ENCODE assay signal across 8 cellular contexts in the genomic region with DNA sequence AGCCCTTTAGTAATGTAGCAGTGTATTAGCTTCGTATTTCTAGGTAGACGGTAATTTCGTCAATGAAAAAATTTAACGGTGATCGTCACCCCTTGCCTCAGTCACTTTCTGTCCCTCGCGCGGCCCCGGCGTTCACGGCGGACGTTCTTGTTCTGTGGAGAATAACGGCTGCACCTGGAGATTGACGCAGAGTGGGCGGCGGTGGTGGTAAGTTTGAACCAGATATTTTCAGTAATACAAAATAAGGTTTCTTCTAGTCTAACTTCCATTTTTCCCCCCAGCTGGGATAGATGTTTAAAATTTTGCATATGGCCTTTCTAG. TPM values are rescaled to one million over a fixed set of nuclear protein-coding genes. Genes with fewer than 3 reads are reported as not detected.
DNase-seq lines count a peak whose midpoint lies in the region; ATAC-seq, FAIRE-seq and TF ChIP-seq lines count a peak whose summit lies in the region.

No MANE protein-coding gene starts in this region.

- H3K4me3 Mint-ChIP-seq in glutamatergic neuron (ENCODE audit: unreplicated experiment): peak overlapping the region; percentile 97

- H3K27ac Mint-ChIP-seq in glutamatergic neuron (ENCODE audit: unreplicated experiment): peak overlapping the region; percentile 98

- H3K4me1 Mint-ChIP-seq in glutamatergic neuron (ENCODE audit: low read depth, unreplicated experiment): peaks cover 7% of the 10 kb centered on the region

- intact Hi-C loops in posterior vena cava (cut with DNase I): no loop called here

- peaks cover 11% of the 10 kb centered on the region for H3K27me3 Mint-ChIP-seq in glutamatergic neuron (ENCODE audit: unreplicated experiment)

- no peak for FAIRE-seq in D721Med (lab: Jason Lieb, UNC)

- H3K9me3 Mint-ChIP-seq in glutamatergic neuron (ENCODE audit: unreplicated experiment): peaks cover 31% of the 10 kb centered on the region

- no peak for TF ChIP-seq CTCF in glutamatergic neuron (IDR thresholded peaks at IDR 0.05; ENCODE audit: partially characterized antibody, unreplicated experiment)
- TF ChIP-seq CTCF in D721Med (IDR thresholded peaks at IDR 0.05; ENCODE audit: insufficient read depth, missing control alignments): no peak

- H3K36me3 Mint-ChIP-seq in glutamatergic neuron (ENCODE audit: unreplicated experiment): peaks cover 43% of the 10 kb centered on the region

- DNase-seq in DMS153 (lab: John Stamatoyannopoulos, UW) (peak; percentile 43), DMS153 treated with DMSO at 0.1 percent for 48 hours (lab: John Stamatoyannopoulos, UW; ENCODE audit: unreplicated experiment) (no peak), glutamatergic neuron (peak; percentile 55), posterior vena cava (ENCODE audit: low spot score) (peak; percentile 81), Kasumi-1 (lab: John Stamatoyannopoulos, UW) (no peak), D721Med (ENCODE audit: insufficient read length, low spot score) (no peak)
- peak; percentile 44 for DNase-seq in activated CD8-positive, alpha-beta memory T cell treated with anti-CD3 and anti-CD28 coated beads, Interleukin-2, amount 50 U/mL, for 4 hours

- ATAC-seq in HG03439 (IDR thresholded peaks at IDR 0.05; ENCODE audit: unreplicated experiment): peak; percentile 7

RNA-seq across cellular contexts. Expression of gene ZNF10, which starts 0.3 kb away (rescaled TPM):
- total RNA-seq in glutamatergic neuron (ENCODE audit: unreplicated experiment) (29.8 TPM), posterior vena cava (10 to 100 TPM in 1 of 2 donors, 1 to 10 TPM in 1; 9.2 to 10.5 TPM)

RNA-seq across cellular contexts. Expression of gene ZNF891, which starts 0.7 kb away (rescaled TPM):
- total RNA-seq in glutamatergic neuron (ENCODE audit: unreplicated experiment) (9.2 TPM), posterior vena cava (1 to 10 TPM; 2.5 to 2.8 TPM)

RNA-seq across cellular contexts. Expression of gene ZNF140, which starts 50.0 kb away (rescaled TPM):
- total RNA-seq in glutamatergic neuron (ENCODE audit: unreplicated experiment): 32.3 TPM
- 10 to 100 TPM; 11.2 to 13.4 TPM for total RNA-seq in posterior vena cava

RNA-seq across cellular contexts. Expression of gene ZNF268, which starts 50.5 kb away (rescaled TPM):
- total RNA-seq in glutamatergic neuron (ENCODE audit: unreplicated experiment): 38.0 TPM
- total RNA-seq in posterior vena cava: 10 to 100 TPM; 19.0 to 20.4 TPM

Comparison
In these comparisons a context has a peak if more than half of its experiments do, and no peak if none do; other contexts are left out.
1. DNase-seq: peak in DMS153 (single experiment), activated CD8-positive, alpha-beta memory T cell treated with anti-CD3 and anti-CD28 coated beads, Interleukin-2, amount 50 U/mL, for 4 hours (single experiment), glutamatergic neuron (single experiment) and posterior vena cava (single experiment); none in DMS153 treated with DMSO at 0.1 percent for 48 hours (single experiment), Kasumi-1 (0 of 2) and D721Med (single experiment).